ENCODE assay signal across 8 cellular contexts in the genomic region with DNA sequence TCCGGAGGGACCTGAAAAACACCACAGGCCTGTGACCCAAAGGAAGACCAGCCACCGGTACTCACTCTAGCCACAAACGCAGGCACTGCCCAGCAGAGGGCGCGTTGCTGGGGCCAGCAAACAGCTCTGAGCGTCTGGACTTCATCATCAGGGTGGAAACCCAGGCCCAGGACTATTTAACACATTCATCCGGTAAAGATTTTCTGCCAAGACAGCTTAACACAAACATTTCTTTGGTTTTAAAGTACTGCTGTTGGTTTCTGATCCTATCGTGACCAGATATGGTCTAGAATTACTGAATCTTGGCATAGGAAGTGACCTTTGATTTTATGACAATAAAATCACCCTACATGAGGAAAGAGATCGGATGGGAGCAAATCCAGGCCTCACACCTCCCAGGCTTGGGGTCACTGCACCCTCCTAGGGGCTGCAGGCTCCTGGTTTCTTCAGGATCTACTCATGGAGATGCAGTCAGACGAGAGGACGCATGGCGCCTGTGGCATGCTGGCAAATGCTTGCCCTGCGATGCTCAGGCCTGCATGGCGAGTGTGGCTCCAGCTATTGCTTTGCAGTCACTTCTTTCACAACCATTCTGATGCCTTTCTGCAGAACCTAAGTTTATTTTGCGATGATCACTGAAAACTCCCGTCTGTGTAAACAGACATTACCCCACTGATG.
DNase-seq lines count a peak whose midpoint lies in the region; ATAC-seq, FAIRE-seq and TF ChIP-seq lines count a peak whose summit lies in the region.

No MANE protein-coding gene starts in this region.

- H3K27ac ChIP-seq in VCaP (no peak overlapping the region), foreskin keratinocyte (no peak overlapping the region), small intestine (ENCODE audit: low read depth in 1 of 2, low read length in 1 of 2) (no peak overlapping the region)

- WGBS in small intestine, 3 donors = 53 to 59% (median 54%) methylated on average over 16 of the region's 16 CpGs

- peak; percentile 48 for DNase-seq in ELR (ENCODE audit: low read depth)
- peak; percentile 15 for DNase-seq in GM19239 (ENCODE audit: insufficient read length, low spot score)
- peak in 1 of 2 donors; percentile 6 for DNase-seq in foreskin keratinocyte
- DNase-seq in small intestine = peak; percentile 38
- DNase-seq in superior temporal gyrus (ENCODE audit: extremely low spot score) = no peak

- H3K9me3 ChIP-seq in small intestine (ENCODE audit: control insufficient read depth, low read depth) = no peaks in the 10 kb centered on the region

- H3K4me1 ChIP-seq in foreskin keratinocyte (no peaks in the 10 kb centered on the region), small intestine (ENCODE audit: control insufficient read depth in 2 of 2, insufficient read depth in 1 of 2, low read depth in 1 of 2, low read length in 1 of 2) (no peaks in the 10 kb centered on the region)

- ATAC-seq in HG03457 (IDR thresholded peaks at IDR 0.05; ENCODE audit: unreplicated experiment) = peak; percentile 67
- peak; percentile 65 for ATAC-seq in foreskin keratinocyte
- ATAC-seq in GM18873 (IDR thresholded peaks at IDR 0.05; ENCODE audit: low FRiP score, unreplicated experiment) = no peak

- no peak overlapping the region for H3K4me3 ChIP-seq in small intestine (ENCODE audit: low read depth in 1 of 2, low read length in 2 of 2)

- FAIRE-seq in GM19239 (lab: Jason Lieb, UNC) (no peak), small intestine (lab: Jason Lieb, UNC) (no peak)

- TF ChIP-seq CTCF in VCaP (conservative IDR thresholded peaks at IDR 0.05) (peak; percentile 77), foreskin keratinocyte (conservative IDR thresholded peaks at IDR 0.05) (peak; percentile 59)

- H3K36me3 ChIP-seq in small intestine (ENCODE audit: control insufficient read depth in 2 of 2, insufficient read depth in 2 of 2, low read length in 2 of 2) = no peaks in the 10 kb centered on the region

- no peaks in the 10 kb centered on the region for H3K27me3 ChIP-seq in foreskin keratinocyte
- peaks cover 0 to 2% of the 10 kb centered on the region in 2 donors for H3K27me3 ChIP-seq in small intestine (ENCODE audit: control insufficient read depth in 2 of 2, insufficient read depth in 2 of 2, low read length in 2 of 2)
